Comparison of ENCODE assay signal across 8 cellular contexts in genomic region chr10:96721207-96721572, GRCh38. TPM values are rescaled to one million over a fixed set of nuclear protein-coding genes. Genes with fewer than 3 reads are reported as not detected.
DNase-seq lines count a peak whose midpoint lies in the region; ATAC-seq and TF ChIP-seq lines count a peak whose summit lies in the region.

No MANE protein-coding gene starts in this region.

- peak in 1 of 4 donors; percentile 14 for TF ChIP-seq CTCF in right lobe of liver (IDR thresholded peaks at IDR 0.05)

- peaks cover 15% of the 10 kb centered on the region for H3K4me1 ChIP-seq in CD4-positive, alpha-beta memory T cell (ENCODE audit: insufficient read depth, low read length)
- H3K4me1 ChIP-seq in HUES6 (ENCODE audit: control insufficient read depth, insufficient read depth, low read length) (peaks cover 16% of the 10 kb centered on the region), right lobe of liver (peaks cover 0 to 22% (median 11%) of the 10 kb centered on the region in 4 donors)

- H3K27me3 ChIP-seq in CD4-positive, alpha-beta memory T cell (ENCODE audit: insufficient read depth, low read length): no peaks in the 10 kb centered on the region
- H3K27me3 ChIP-seq in HUES6 (ENCODE audit: control insufficient read depth, insufficient read depth, low read length) (peaks cover 9% of the 10 kb centered on the region), right lobe of liver (no peaks in the 10 kb centered on the region)

- WGBS in right lobe of liver (ENCODE audit: insufficient coverage, low coverage, low lambda C conversion rate, missing lambda C conversion rate): 21% methylated on average over 4 of the region's 4 CpGs

- H3K27me3 Mint-ChIP-seq in CD4-positive, alpha-beta memory T cell: no peaks in the 10 kb centered on the region
- H3K27me3 Mint-ChIP-seq in activated T-helper 1 cell treated with anti-CD3 and anti-CD28 coated beads, Interleukin-12 subunit alpha, Interleukin-12 subunit beta, Interleukin-2, Interleukin-4 antibody, amounts not matched to agents 30 ng/mL and 10 ng/mL and 1 ng/mL, durations not matched to agents 14 hours and 24 hours and 36 hours (ENCODE audit: insufficient read depth): peaks cover 9% of the 10 kb centered on the region

- no peaks in the 10 kb centered on the region for H3K9me3 ChIP-seq in CD4-positive, alpha-beta memory T cell (ENCODE audit: control insufficient read depth in 1 of 2, low read length in 2 of 2)
- H3K9me3 ChIP-seq in HUES6 (ENCODE audit: control insufficient read depth, insufficient read depth, low read depth, low read length) (no peaks in the 10 kb centered on the region), right lobe of liver (no peaks in the 10 kb centered on the region)

- POLR2A ChIA-PET in CD4-positive, alpha-beta memory T cell (lab: Charles Lee; ENCODE audit: partially characterized antibody): no interaction called here

- ATAC-seq in right lobe of liver (peak in 3 of 4 donors; percentile 4 to 10 (median 5)), HG03565 (IDR thresholded peaks at IDR 0.05; ENCODE audit: unreplicated experiment) (no peak)

- no peak overlapping the region for H3K9ac ChIP-seq in HUES6 (ENCODE audit: low read length)

- H3K4me3 Mint-ChIP-seq in CD4-positive, alpha-beta memory T cell: peak overlapping the region; percentile 85 to 95 (median 90)
- peak overlapping the region; percentile 84 for H3K4me3 Mint-ChIP-seq in activated T-helper 1 cell treated with anti-CD3 and anti-CD28 coated beads, Interleukin-12 subunit alpha, Interleukin-12 subunit beta, Interleukin-2, Interleukin-4 antibody, amounts not matched to agents 30 ng/mL and 10 ng/mL and 1 ng/mL, durations not matched to agents 14 hours and 24 hours and 36 hours

- no peak for DNase-seq in CD4-positive, alpha-beta memory T cell
- no peak for DNase-seq in activated T-helper 1 cell treated with anti-CD3 and anti-CD28 coated beads, Interleukin-12 subunit alpha, Interleukin-12 subunit beta, Interleukin-2, Interleukin-4 antibody, amounts not matched to agents 30 ng/mL and 10 ng/mL and 1 ng/mL, durations not matched to agents 14 hours and 24 hours and 36 hours (ENCODE audit: low spot score)
- DNase-seq in right lobe of liver (no peak), erythroblast (lab: John Stamatoyannopoulos, UW) (no peak), ureter (ENCODE audit: low spot score) (no peak), NCI-H1930 (lab: John Stamatoyannopoulos, UW) (no peak)

- CTCF ChIA-PET in CD4-positive, alpha-beta memory T cell (lab: Charles Lee; ENCODE audit: partially characterized antibody): interaction anchor here (0.9 kb wide), 1 partner anchor 350 kb away, joined by 5 read pairs; no protein-coding TSS in a partner anchor

- no peak for TF ChIP-seq POLR2A in right lobe of liver (IDR thresholded peaks at IDR 0.05)
- TF ChIP-seq POLR2A in erythroblast (IDR thresholded peaks at IDR 0.05; ENCODE audit: low read length): no peak

- intact Hi-C loops in CD4-positive, alpha-beta memory T cell (cut with micrococcal nuclease): loop anchor here (2.0 to 5.0 kb wide), 3 partner anchors 79 to 136 kb away; no protein-coding TSS in a partner anchor
- intact Hi-C loops in activated T-helper 1 cell treated with anti-CD3 and anti-CD28 coated beads, Interleukin-12 subunit alpha, Interleukin-12 subunit beta, Interleukin-2, Interleukin-4 antibody, amounts not matched to agents 30 ng/mL and 10 ng/mL and 1 ng/mL, durations not matched to agents 14 hours and 24 hours and 36 hours (cut with micrococcal nuclease): loop anchor here (2.0 kb wide), 1 partner anchor 132 kb away; no protein-coding TSS in a partner anchor
- intact Hi-C loops in right lobe of liver (cut with DNase I): loop anchor here in 1 of 2 donors (5.0 kb wide), 1 partner anchor 79 kb away; no protein-coding TSS in a partner anchor

- peak overlapping the region in 1 of 2 donors; percentile 61 for H3K4me3 ChIP-seq in CD4-positive, alpha-beta memory T cell (ENCODE audit: low read length in 2 of 2)
- H3K4me3 ChIP-seq in HUES6 (ENCODE audit: low read depth, low read length) (peak overlapping the region; percentile 85), right lobe of liver (peak overlapping the region in 2 of 3 donors; percentile 72 to 92)

- no peaks in the 10 kb centered on the region for H3K9me3 Mint-ChIP-seq in CD4-positive, alpha-beta memory T cell
- no peaks in the 10 kb centered on the region for H3K9me3 Mint-ChIP-seq in activated T-helper 1 cell treated with anti-CD3 and anti-CD28 coated beads, Interleukin-12 subunit alpha, Interleukin-12 subunit beta, Interleukin-2, Interleukin-4 antibody, amounts not matched to agents 30 ng/mL and 10 ng/mL and 1 ng/mL, durations not matched to agents 14 hours and 24 hours and 36 hours

- peak overlapping the region in 6 of 7 donors; percentile 16 to 83 (median 58) for H3K27ac Mint-ChIP-seq in CD4-positive, alpha-beta memory T cell
- H3K27ac Mint-ChIP-seq in activated T-helper 1 cell treated with anti-CD3 and anti-CD28 coated beads, Interleukin-12 subunit alpha, Interleukin-12 subunit beta, Interleukin-2, Interleukin-4 antibody, amounts not matched to agents 30 ng/mL and 10 ng/mL and 1 ng/mL, durations not matched to agents 14 hours and 24 hours and 36 hours: no peak overlapping the region

- H3K27ac ChIP-seq in CD4-positive, alpha-beta memory T cell (ENCODE audit: low read depth, low read length): no peak overlapping the region
- H3K27ac ChIP-seq in HUES6 (ENCODE audit: low read depth, low read length): no peak overlapping the region
- peak overlapping the region in 2 of 3 donors; percentile 94 to 95 for H3K27ac ChIP-seq in right lobe of liver

- H3K36me3 Mint-ChIP-seq in CD4-positive, alpha-beta memory T cell: peaks cover 0 to 2% of the 10 kb centered on the region in 2 donors
- no peaks in the 10 kb centered on the region for H3K36me3 Mint-ChIP-seq in activated T-helper 1 cell treated with anti-CD3 and anti-CD28 coated beads, Interleukin-12 subunit alpha, Interleukin-12 subunit beta, Interleukin-2, Interleukin-4 antibody, amounts not matched to agents 30 ng/mL and 10 ng/mL and 1 ng/mL, durations not matched to agents 14 hours and 24 hours and 36 hours (ENCODE audit: low read depth)

- peaks cover 12 to 20% (median 16%) of the 10 kb centered on the region in 4 donors for H3K4me1 Mint-ChIP-seq in CD4-positive, alpha-beta memory T cell
- peaks cover 27% of the 10 kb centered on the region for H3K4me1 Mint-ChIP-seq in activated T-helper 1 cell treated with anti-CD3 and anti-CD28 coated beads, Interleukin-12 subunit alpha, Interleukin-12 subunit beta, Interleukin-2, Interleukin-4 antibody, amounts not matched to agents 30 ng/mL and 10 ng/mL and 1 ng/mL, durations not matched to agents 14 hours and 24 hours and 36 hours (ENCODE audit: low read depth)

- no peaks in the 10 kb centered on the region for H3K36me3 ChIP-seq in CD4-positive, alpha-beta memory T cell (ENCODE audit: insufficient read depth, low read length)
- H3K36me3 ChIP-seq in HUES6 (ENCODE audit: control insufficient read depth, insufficient read depth, low read length) (no peaks in the 10 kb centered on the region), right lobe of liver (no peaks in the 10 kb centered on the region)

RNA-seq across cellular contexts. Expression of gene PIK3AP1, which starts 0.9 kb away (rescaled TPM):
- total RNA-seq in CD4-positive, alpha-beta memory T cell: 1 to 10 TPM; 1.7 to 2.6 TPM
- 1 to 10 TPM; 1.1 to 1.3 TPM for polyA plus RNA-seq in CD4-positive, alpha-beta memory T cell
- total RNA-seq in activated T-helper 1 cell treated with anti-CD3 and anti-CD28 coated beads, Interleukin-12 subunit alpha, Interleukin-12 subunit beta, Interleukin-2, Interleukin-4 antibody, amounts not matched to agents 30 ng/mL and 10 ng/mL and 1 ng/mL, durations not matched to agents 14 hours and 24 hours and 36 hours: 8.2 and 9.9 TPM in 2 replicates
- 100 to 1,000 TPM in 4 of 6 experiments, 10 to 100 TPM in 2; 36.2 to 197 (median 141) TPM for total RNA-seq in right lobe of liver
- total RNA-seq in ureter: 3.3 TPM

Comparison
In these comparisons a context has a peak if more than half of its experiments do, and no peak if none do; other contexts are left out.
1. H3K27ac ChIP-seq: peak in right lobe of liver (2 of 3); none in CD4-positive, alpha-beta memory T cell (single experiment) and HUES6 (single experiment).